In genomic region chr3:169613053-169613803, GRCh38 we compare ENCODE assay signal across 17 cellular contexts. TPM values are rescaled to one million over a fixed set of nuclear protein-coding genes. Genes with fewer than 3 reads are reported as not detected.
DNase-seq lines count a peak whose midpoint lies in the region; ATAC-seq, FAIRE-seq and TF ChIP-seq lines count a peak whose summit lies in the region.
"Had no signal": no experiment of that assay in that cellular context is flagged by ENCODE, and none has a peak within 500 bp of the region (broad histone marks: within the 10 kb centered on the region; RNA-seq: fewer than 3 reads in every experiment).

No MANE protein-coding gene starts in this region.

- H3K27me3 ChIP-seq in left ventricle myocardium inferior (ENCODE audit: low read depth) = no peaks in the 10 kb centered on the region
- no peaks in the 10 kb centered on the region for H3K27me3 ChIP-seq in pancreas

- H3K27me3 Mint-ChIP-seq in stimulated activated naive B cell treated with anti-CD40 and anti-IgM and Interleukin-4, amounts not matched to agents 10 μg/mL and 1 μg/mL and 100 μg/mL, for 72 hours = no peaks in the 10 kb centered on the region
- H3K27me3 Mint-ChIP-seq in progenitor cell of endocrine pancreas = no peaks in the 10 kb centered on the region

- H3K4me3 ChIP-seq in left ventricle myocardium inferior (no peak overlapping the region), pancreas (no peak overlapping the region)

- H3K36me3 ChIP-seq in left ventricle myocardium inferior = no peaks in the 10 kb centered on the region
- H3K36me3 ChIP-seq in pancreas = no peaks in the 10 kb centered on the region

- ATAC-seq in Right ventricle myocardium inferior (no peak), pancreas (peak in 3 of 4 donors; percentile 27 to 76 (median 59))
- ATAC-seq in stimulated activated naive B cell treated with anti-CD40 and anti-IgM and Interleukin-4, amounts not matched to agents 10 μg/mL and 1 μg/mL and 100 μg/mL, for 72 hours (replicated peaks) = no peak

- no peaks in the 10 kb centered on the region for H3K9me3 Mint-ChIP-seq in stimulated activated naive B cell treated with anti-CD40 and anti-IgM and Interleukin-4, amounts not matched to agents 10 μg/mL and 1 μg/mL and 100 μg/mL, for 72 hours
- H3K9me3 Mint-ChIP-seq in progenitor cell of endocrine pancreas (ENCODE audit: low read depth) = no peaks in the 10 kb centered on the region
- H3K9me3 Mint-ChIP-seq: CD4-positive, CD25-positive, alpha-beta regulatory T cell; HFFc6 had no signal

- DNase-seq in left ventricle myocardium inferior (no peak), Right ventricle myocardium inferior (ENCODE audit: missing footprints) (no peak), dermis blood vessel endothelial cell (peak; percentile 58), pancreas (no peak), Kasumi-1 (lab: John Stamatoyannopoulos, UW) (no peak), COLO668 (lab: John Stamatoyannopoulos, UW; ENCODE audit: unreplicated experiment) (no peak), progenitor cell of endocrine pancreas (ENCODE audit: low spot score, unreplicated experiment) (no peak)
- no peak for DNase-seq in stimulated activated naive B cell treated with anti-CD40 and anti-IgM and Interleukin-4, amounts not matched to agents 10 μg/mL and 1 μg/mL and 100 μg/mL, for 72 hours
- DNase-seq: CD4-positive, CD25-positive, alpha-beta regulatory T cell; DMS79; HCEC 1CT; HFFc6 had no signal

- intact Hi-C loops in left ventricle myocardium inferior (cut with micrococcal nuclease) (no loop called here), Right ventricle myocardium inferior (cut with DNase I) (no loop called here), pancreas (cut with DNase I) (no loop called here)

- FAIRE-seq in pancreas (lab: Jason Lieb, UNC) = no peak
- FAIRE-seq: G401.6, GM12891, H1 had no signal

- H3K4me1 ChIP-seq in left ventricle myocardium inferior = peaks cover 7% of the 10 kb centered on the region
- H3K4me1 ChIP-seq in pancreas = peaks cover 8 to 18% (median 11%) of the 10 kb centered on the region in 3 donors

- no peaks in the 10 kb centered on the region for H3K36me3 Mint-ChIP-seq in stimulated activated naive B cell treated with anti-CD40 and anti-IgM and Interleukin-4, amounts not matched to agents 10 μg/mL and 1 μg/mL and 100 μg/mL, for 72 hours
- H3K36me3 Mint-ChIP-seq in progenitor cell of endocrine pancreas (ENCODE audit: insufficient read depth) = peaks cover 10% of the 10 kb centered on the region
- H3K36me3 Mint-ChIP-seq: CD4-positive, CD25-positive, alpha-beta regulatory T cell had no signal

- TF ChIP-seq CTCF in left ventricle myocardium inferior (IDR thresholded peaks at IDR 0.05; ENCODE audit: borderline replicate concordance) = no peak
- TF ChIP-seq CTCF in pancreas (IDR thresholded peaks at IDR 0.05) = no peak
- TF ChIP-seq CTCF in progenitor cell of endocrine pancreas (IDR thresholded peaks at IDR 0.05; ENCODE audit: unreplicated experiment) = no peak

- H3K4me3 Mint-ChIP-seq in stimulated activated naive B cell treated with anti-CD40 and anti-IgM and Interleukin-4, amounts not matched to agents 10 μg/mL and 1 μg/mL and 100 μg/mL, for 72 hours = no peak overlapping the region
- H3K4me3 Mint-ChIP-seq in progenitor cell of endocrine pancreas (ENCODE audit: low read depth) = no peak overlapping the region
- H3K4me3 Mint-ChIP-seq: HFFc6 had no signal

- H3K9me3 ChIP-seq in left ventricle myocardium inferior (replicated peaks) (no peaks in the 10 kb centered on the region), pancreas (no peaks in the 10 kb centered on the region)

- 58 to 59% methylated on average over 7 of the region's 7 CpGs for WGBS in pancreas, 2 donors

- H3K27ac Mint-ChIP-seq in stimulated activated naive B cell treated with anti-CD40 and anti-IgM and Interleukin-4, amounts not matched to agents 10 μg/mL and 1 μg/mL and 100 μg/mL, for 72 hours = peak overlapping the region; percentile 20
- no peak overlapping the region for H3K27ac Mint-ChIP-seq in progenitor cell of endocrine pancreas
- H3K27ac Mint-ChIP-seq: CD4-positive, CD25-positive, alpha-beta regulatory T cell; HFFc6 had no signal

- H3K27ac ChIP-seq in left ventricle myocardium inferior (replicated peaks) = peak overlapping the region; percentile 17
- no peak overlapping the region for H3K27ac ChIP-seq in pancreas
- H3K27ac ChIP-seq: 22Rv1 had no signal

- H3K4me1 Mint-ChIP-seq in stimulated activated naive B cell treated with anti-CD40 and anti-IgM and Interleukin-4, amounts not matched to agents 10 μg/mL and 1 μg/mL and 100 μg/mL, for 72 hours = peaks cover 6 to 10% of the 10 kb centered on the region in 2 donors
- peaks cover 33% of the 10 kb centered on the region for H3K4me1 Mint-ChIP-seq in progenitor cell of endocrine pancreas (ENCODE audit: low read depth)
- H3K4me1 Mint-ChIP-seq: CD4-positive, CD25-positive, alpha-beta regulatory T cell had no signal

RNA-seq across cellular contexts. Expression of gene MECOM, which starts 50.3 kb away (rescaled TPM):
- total RNA-seq in left ventricle myocardium inferior (18.1 TPM), Right ventricle myocardium inferior (20.0 TPM), dermis blood vessel endothelial cell (54.3 and 76.4 TPM in 2 replicates), pancreas (10 to 100 TPM; 28.6 to 53.8 (median 47.5) TPM), progenitor cell of endocrine pancreas (186 and 195 TPM in 2 replicates)
- 10 to 100 TPM in 1 of 2 donors, 1 to 10 TPM in 1; 8.7 to 19.6 TPM for polyA plus RNA-seq in pancreas
- total RNA-seq: A673; CD4-positive, CD25-positive, alpha-beta regulatory T cell had no signal

Comparison
In these comparisons a context has a peak if more than half of its experiments do, and no peak if none do; other contexts are left out.
1. ATAC-seq: peak in pancreas (3 of 4); none in Right ventricle myocardium inferior (single experiment) and stimulated activated naive B cell treated with anti-CD40 and anti-IgM and Interleukin-4, amounts not matched to agents 10 μg/mL and 1 μg/mL and 100 μg/mL, for 72 hours (0 of 2).